ENCODE assay signal across 9 cellular contexts in genomic region chr16:50166511-50167500, GRCh38. TPM values are rescaled to one million over a fixed set of nuclear protein-coding genes. Genes with fewer than 3 reads are reported as not detected.
A peak's percentile ranks its signal among the peaks of the same experiment; 100 is the strongest.
DNase-seq lines count a peak whose midpoint lies in the region; ATAC-seq, FAIRE-seq and TF ChIP-seq lines count a peak whose summit lies in the region.
"Had no signal": no experiment of that assay in that cellular context is flagged by ENCODE, and none has a peak within 500 bp of the region (broad histone marks: within the 10 kb centered on the region; RNA-seq: fewer than 3 reads in every experiment).

No MANE protein-coding gene starts in this region.

- ATAC-seq in SK-N-SH treated with all-trans-retinoic acid at 6 μM for 48 hours = peak; percentile 80
- ATAC-seq in GM21576 (IDR thresholded peaks at IDR 0.05; ENCODE audit: unreplicated experiment) = no peak
- ATAC-seq in HG03378 (IDR thresholded peaks at IDR 0.05; ENCODE audit: unreplicated experiment) = no peak

- TF ChIP-seq POLR2A in sigmoid colon (IDR thresholded peaks at IDR 0.05) = no peak

- H3K9me3 ChIP-seq in sigmoid colon = no peaks in the 10 kb centered on the region

- intact Hi-C loops in sigmoid colon (cut with DNase I) = no loop called here

- no peak overlapping the region for H3K4me3 ChIP-seq in sigmoid colon

- no peaks in the 10 kb centered on the region for H3K27me3 ChIP-seq in sigmoid colon

- TF ChIP-seq EP300 in sigmoid colon (IDR thresholded peaks at IDR 0.05) = no peak

- H3K4me1 ChIP-seq in sigmoid colon = peaks cover 0 to 69% (median 52%) of the 10 kb centered on the region in 4 donors

- DNase-seq in dermis blood vessel endothelial cell (peak; percentile 30), sigmoid colon (no peak), NCI-H345 treated with DMSO at 0.1 percent for 48 hours (lab: John Stamatoyannopoulos, UW; ENCODE audit: unreplicated experiment) (no peak), NOMO-1 treated with dmso at 0.1 percent for 144 hours (lab: John Stamatoyannopoulos, UW; ENCODE audit: unreplicated experiment) (no peak)
- DNase-seq: NCI-H345 had no signal

- TF ChIP-seq CTCF in sigmoid colon (IDR thresholded peaks at IDR 0.05) = no peak

- 72 to 73% methylated on average over 9 of the region's 9 CpGs for WGBS in sigmoid colon, 2 donors

- peak; percentile 15 for FAIRE-seq in G401.6 (lab: Jason Lieb, UNC)

- no peaks in the 10 kb centered on the region for H3K36me3 ChIP-seq in sigmoid colon

- peak overlapping the region in 3 of 4 donors; percentile 44 to 46 (median 46) for H3K27ac ChIP-seq in sigmoid colon

TF ChIP-seq in SK-N-SH treated with all-trans-retinoic acid at 6 μM for 48 hours, 23 proteins besides CTCF, POLR2A, EP300 and RAD21:
- TF ChIP-seq ZC3H10 (CRISPR knock-in tag; IDR thresholded peaks at IDR 0.05) (no peak), GLIS3 (CRISPR knock-in tag; IDR thresholded peaks at IDR 0.05) (no peak), ZNF70 (CRISPR knock-in tag; IDR thresholded peaks at IDR 0.05) (no peak), TCF4 (CRISPR knock-in tag; IDR thresholded peaks at IDR 0.05; ENCODE audit: borderline replicate concordance) (no peak), OSR1 (CRISPR knock-in tag; IDR thresholded peaks at IDR 0.05) (no peak), CSRNP3 (CRISPR knock-in tag; IDR thresholded peaks at IDR 0.05) (no peak), ISL1 (CRISPR knock-in tag; IDR thresholded peaks at IDR 0.05) (no peak), CREB5 (CRISPR knock-in tag; IDR thresholded peaks at IDR 0.05; ENCODE audit: low read depth) (no peak), TSHZ2 (CRISPR knock-in tag; IDR thresholded peaks at IDR 0.05) (no peak), TOX (CRISPR knock-in tag; IDR thresholded peaks at IDR 0.05; ENCODE audit: borderline replicate concordance) (no peak), CSDC2 (CRISPR knock-in tag; IDR thresholded peaks at IDR 0.05) (no peak), ARNTL (CRISPR knock-in tag; IDR thresholded peaks at IDR 0.05; ENCODE audit: borderline replicate concordance, low read depth) (no peak), RARB (CRISPR knock-in tag; IDR thresholded peaks at IDR 0.05) (no peak), BACH2 (CRISPR knock-in tag; IDR thresholded peaks at IDR 0.05; ENCODE audit: borderline replicate concordance) (no peak), PATZ1 (CRISPR knock-in tag; IDR thresholded peaks at IDR 0.05; ENCODE audit: borderline replicate concordance) (no peak)
TF ChIP-seq in SK-N-SH treated with all-trans-retinoic acid at 6 μM for 48 hours: peak in this region for 0.

RNA-seq across cellular contexts. Expression of gene TENT4B, which starts 13.7 kb away (rescaled TPM):
- 11.9 and 13.1 TPM in 2 replicates for total RNA-seq in dermis blood vessel endothelial cell
- total RNA-seq in sigmoid colon = 10 to 100 TPM; 14.9 to 23.5 (median 20.0) TPM
- polyA plus RNA-seq in sigmoid colon = 1 to 10 TPM; 3.6 to 5.0 (median 4.2) TPM
